Comparison of ENCODE assay signal across 8 cellular contexts in genomic region chr7:100148225-100148558, GRCh38. TPM values are rescaled to one million over a fixed set of nuclear protein-coding genes. Genes with fewer than 3 reads are reported as not detected.
DNase-seq lines count a peak whose midpoint lies in the region; ATAC-seq, FAIRE-seq and TF ChIP-seq lines count a peak whose summit lies in the region.

No MANE protein-coding gene starts in this region.

- peaks cover 34% of the 10 kb centered on the region for H3K4me1 Mint-ChIP-seq in CD8-positive, alpha-beta T cell (ENCODE audit: low read depth)
- H3K4me1 Mint-ChIP-seq in osteocyte (ENCODE audit: unreplicated experiment), result peaks cover 18% of the 10 kb centered on the region

- peak overlapping the region; percentile 79 for H3K4me2 ChIP-seq in OCI-LY1 (ENCODE audit: low read length)
- peak overlapping the region; percentile 70 for H3K4me2 ChIP-seq in endothelial cell of umbilical vein (ENCODE audit: insufficient read depth, low read length)

- H3K27me3 ChIP-seq in CD8-positive, alpha-beta T cell (ENCODE audit: insufficient read depth, low read length), result no peaks in the 10 kb centered on the region
- H3K27me3 ChIP-seq in OCI-LY1 (ENCODE audit: insufficient read depth, low read length), result no peaks in the 10 kb centered on the region
- H3K27me3 ChIP-seq in endothelial cell of umbilical vein (ENCODE audit: control insufficient read depth in 2 of 2, insufficient read depth in 2 of 2, low read length in 2 of 2), result no peaks in the 10 kb centered on the region

- POLR2A ChIA-PET in CD8-positive, alpha-beta T cell (lab: Charles Lee), result interaction anchor here (0.6 to 2.4 kb wide), 20 partner anchors 8 to 769 kb away, joined by 3 to 14 read pairs (median 4); partner anchors contain the start of genes AP4M1, GAL3ST4, GPC2 and MCM7
- POLR2A ChIA-PET in endothelial cell of umbilical vein (lab: Charles Lee), result no interaction called here

- H3K36me3 Mint-ChIP-seq in CD8-positive, alpha-beta T cell, result peaks cover 26% of the 10 kb centered on the region
- H3K36me3 Mint-ChIP-seq in osteocyte (ENCODE audit: unreplicated experiment), result peaks cover 10% of the 10 kb centered on the region

- no peaks in the 10 kb centered on the region for H3K9me2 ChIP-seq in OCI-LY1 (ENCODE audit: low read depth, low read length)

- intact Hi-C loops in CD8-positive, alpha-beta T cell (cut with DNase I, micrococcal nuclease), result loop anchor here (1.0 to 5.0 kb wide), 10 partner anchors 10 to 282 kb away; partner anchors contain the start of genes GPC2 (in 2 of the 2), STAG3 (in 2 of the 2), TRAPPC14 (in 2 of the 2) and ZCWPW1 (in 1 of the 2)
- intact Hi-C loops in endothelial cell of umbilical vein (cut with micrococcal nuclease), result loop anchor here (1.0 to 10.0 kb wide), 4 partner anchors 10 to 907 kb away; partner anchors contain the start of genes AP4M1, CNPY4, MCM7 and TAF6

- H3K9me1 ChIP-seq in endothelial cell of umbilical vein (replicated peaks; ENCODE audit: control insufficient read depth, extremely low read depth, insufficient read depth, low read length), result no peaks in the 10 kb centered on the region

- no peaks in the 10 kb centered on the region for H3K9me3 ChIP-seq in CD8-positive, alpha-beta T cell (ENCODE audit: low read length)
- H3K9me3 ChIP-seq in OCI-LY1 (ENCODE audit: low read length) (no peaks in the 10 kb centered on the region), endothelial cell of umbilical vein (replicated peaks; ENCODE audit: control insufficient read depth, insufficient read depth, low read length) (no peaks in the 10 kb centered on the region)

- no peak for ATAC-seq in CD8-positive, alpha-beta T cell
- ATAC-seq in HG03045 (IDR thresholded peaks at IDR 0.05; ENCODE audit: unreplicated experiment), result no peak
- no peak for ATAC-seq in HG03108 (IDR thresholded peaks at IDR 0.05; ENCODE audit: unreplicated experiment)

- H3K27ac ChIP-seq in CD8-positive, alpha-beta T cell (ENCODE audit: low read depth, low read length), result peak overlapping the region; percentile 73
- peak overlapping the region; percentile 70 for H3K27ac ChIP-seq in OCI-LY1 (ENCODE audit: low read depth, low read length, poor library complexity, severe bottlenecking)
- H3K27ac ChIP-seq in endothelial cell of umbilical vein (ENCODE audit: insufficient read depth, low read depth, low read length), result peak overlapping the region; percentile 22

- TF ChIP-seq POLR2A in endothelial cell of umbilical vein (IDR thresholded peaks at IDR 0.05; ENCODE audit: low read depth, low read length), result no peak

- no peaks in the 10 kb centered on the region for H3K36me3 ChIP-seq in CD8-positive, alpha-beta T cell (ENCODE audit: insufficient read depth, low read length)
- peaks cover 20% of the 10 kb centered on the region; the same call in 1 of the 2 replicates for H3K36me3 ChIP-seq in OCI-LY1 (ENCODE audit: insufficient read depth, low read length)
- H3K36me3 ChIP-seq in endothelial cell of umbilical vein (ENCODE audit: control insufficient read depth in 2 of 2, extremely low read depth in 1 of 2, insufficient read depth in 2 of 2, low read length in 2 of 2), result no peaks in the 10 kb centered on the region

- peaks cover 11% of the 10 kb centered on the region for H3K79me2 ChIP-seq in OCI-LY1 (ENCODE audit: insufficient read depth, low read length)
- peaks cover 13% of the 10 kb centered on the region for H3K79me2 ChIP-seq in endothelial cell of umbilical vein (ENCODE audit: control insufficient read depth, insufficient read depth, low read length)

- peak overlapping the region; percentile 69 for H3K9ac ChIP-seq in OCI-LY1 (ENCODE audit: low read length)
- H3K9ac ChIP-seq in endothelial cell of umbilical vein (replicated peaks; ENCODE audit: extremely low read depth, insufficient read depth, low read length), result peak overlapping the region; percentile 17

- dilution Hi-C loops in endothelial cell of umbilical vein (cut with MboI; ENCODE audit: extremely low pct_ligation_motif_present, low sequenced_read_pairs), result no loop called here

- no peaks in the 10 kb centered on the region for H3K27me3 Mint-ChIP-seq in CD8-positive, alpha-beta T cell (ENCODE audit: low read depth)
- H3K27me3 Mint-ChIP-seq in osteocyte (ENCODE audit: unreplicated experiment), result no peaks in the 10 kb centered on the region

- H4K20me1 ChIP-seq in OCI-LY1 (ENCODE audit: insufficient read depth, low read length) (no peaks in the 10 kb centered on the region), endothelial cell of umbilical vein (replicated peaks; ENCODE audit: control insufficient read depth, extremely low read depth, insufficient read depth, low read length) (no peaks in the 10 kb centered on the region)

- no peak for TF ChIP-seq CTCF in CD8-positive, alpha-beta T cell (IDR thresholded peaks at IDR 0.05)
- TF ChIP-seq CTCF in OCI-LY1 (IDR thresholded peaks at IDR 0.05; ENCODE audit: low read length) (no peak), endothelial cell of umbilical vein (IDR thresholded peaks at IDR 0.05; ENCODE audit: extremely low read depth in 1 of 2, insufficient read depth in 1 of 2, low read depth in 1 of 2, low read length in 2 of 2) (no peak), osteocyte (IDR thresholded peaks at IDR 0.05) (no peak)

- H3K27ac Mint-ChIP-seq in CD8-positive, alpha-beta T cell, result peak overlapping the region; percentile 97
- H3K27ac Mint-ChIP-seq in osteocyte (ENCODE audit: unreplicated experiment), result peak overlapping the region; percentile 94

- DNase-seq in CD8-positive, alpha-beta T cell, result no peak
- DNase-seq in endothelial cell of umbilical vein (ENCODE audit: low read depth, low spot score) (no peak), osteocyte (ENCODE audit: extremely low spot score, unreplicated experiment) (no peak), SKM-1 (lab: John Stamatoyannopoulos, UW; ENCODE audit: unreplicated experiment) (no peak)
- DNase-seq in activated effector memory CD4-positive, alpha-beta T cell treated with anti-CD3 and anti-CD28 coated beads, Interleukin-2, amount 50 U/mL, for 16 hours, result no peak

- H3K4me3 ChIP-seq in CD8-positive, alpha-beta T cell (ENCODE audit: low read depth, low read length), result peak overlapping the region; percentile 71
- H3K4me3 ChIP-seq in OCI-LY1 (ENCODE audit: low read depth, low read length, poor library complexity, severe bottlenecking) (peak overlapping the region; percentile 79), endothelial cell of umbilical vein (replicated peaks in 1 of 3; ENCODE audit: insufficient read depth in 1 of 3, low read depth in 1 of 3, low read length in 3 of 3) (peak overlapping the region; percentile 10 to 80 (median 17))

- peak overlapping the region; percentile 97 for H3K4me3 Mint-ChIP-seq in CD8-positive, alpha-beta T cell
- peak overlapping the region; percentile 99 for H3K4me3 Mint-ChIP-seq in osteocyte (ENCODE audit: unreplicated experiment)

- no peak for FAIRE-seq in endothelial cell of umbilical vein (lab: Jason Lieb, UNC)

- no TSS peak for BruUV-seq in endothelial cell of umbilical vein (replicated peaks; lab: Mats Ljungman, UMichigan)

- peaks cover 23% of the 10 kb centered on the region for H3K4me1 ChIP-seq in CD8-positive, alpha-beta T cell (ENCODE audit: insufficient read depth, low read length)
- H3K4me1 ChIP-seq in OCI-LY1 (ENCODE audit: insufficient read depth, low read length, severe bottlenecking) (peaks cover 40% of the 10 kb centered on the region), endothelial cell of umbilical vein (ENCODE audit: control insufficient read depth, extremely low read depth, insufficient read depth, low read length) (peaks cover 6% of the 10 kb centered on the region)

- H2AFZ ChIP-seq in OCI-LY1 (ENCODE audit: low read length) (peak overlapping the region; percentile 41), endothelial cell of umbilical vein (ENCODE audit: low read depth, low read length) (peak overlapping the region; percentile 82)

- CTCF ChIA-PET in CD8-positive, alpha-beta T cell (lab: Charles Lee), result interaction anchor here (1.0 to 3.5 kb wide), 5 partner anchors 15 to 42 kb away, joined by 3 to 19 read pairs (median 9); no protein-coding TSS in a partner anchor
- CTCF ChIA-PET in endothelial cell of umbilical vein (lab: Charles Lee), result interaction anchor here (0.8 to 2.2 kb wide), 8 partner anchors 10 to 69 kb away, joined by 3 to 8 read pairs (median 3); partner anchors contain the start of genes GAL3ST4 and TRAPPC14

- H3F3A ChIP-seq in OCI-LY1 (ENCODE audit: insufficient read depth, low read length), result peaks cover 5% of the 10 kb centered on the region; the same call in 1 of the 2 replicates

- no peaks in the 10 kb centered on the region for H3K9me3 Mint-ChIP-seq in CD8-positive, alpha-beta T cell
- no peaks in the 10 kb centered on the region for H3K9me3 Mint-ChIP-seq in osteocyte (ENCODE audit: unreplicated experiment)

RNA-seq across cellular contexts. Expression of gene LAMTOR4, which starts 0.5 kb away (rescaled TPM):
- 10 to 100 TPM; 68.4 to 83.1 TPM for total RNA-seq in CD8-positive, alpha-beta T cell
- total RNA-seq in endothelial cell of umbilical vein, result 139 and 140 TPM in 2 replicates
- polyA plus RNA-seq in endothelial cell of umbilical vein, result 492 and 520 TPM in 2 replicates
- polyA plus RNA-seq in endothelial cell of umbilical vein (2011; cell fraction: cytosol; rRNA removed), result 365 and 372 TPM in 2 replicates
- 129 and 144 TPM in 2 replicates for polyA plus RNA-seq in endothelial cell of umbilical vein (2011; cell fraction: nucleus; rRNA removed)
- 117 and 140 TPM in 2 replicates for polyA plus RNA-seq in endothelial cell of umbilical vein (2012)
- 58.4 and 65.6 TPM in 2 replicates for polyA minus RNA-seq in endothelial cell of umbilical vein
- 36.8 TPM for polyA minus RNA-seq in endothelial cell of umbilical vein (2011; cell fraction: cytosol; rRNA and poly(A)+ RNA removed)
- 15.3 and 20.3 TPM in 2 replicates for polyA minus RNA-seq in endothelial cell of umbilical vein (2011; cell fraction: nucleus; rRNA and poly(A)+ RNA removed)
- total RNA-seq in osteocyte, result 111 and 123 TPM in 2 replicates

RNA-seq across cellular contexts. Expression of gene TRAPPC14, which starts 10.3 kb away (rescaled TPM):
- total RNA-seq in CD8-positive, alpha-beta T cell, result 10 to 100 TPM; 40.6 to 47.1 TPM
- total RNA-seq in endothelial cell of umbilical vein, result 23.0 and 24.0 TPM in 2 replicates
- polyA plus RNA-seq in endothelial cell of umbilical vein, result 13.3 and 15.6 TPM in 2 replicates
- 4.8 and 6.4 TPM in 2 replicates for polyA plus RNA-seq in endothelial cell of umbilical vein (2011; cell fraction: cytosol; rRNA removed)
- 33.0 and 43.5 TPM in 2 replicates for polyA plus RNA-seq in endothelial cell of umbilical vein (2011; cell fraction: nucleus; rRNA removed)
- polyA plus RNA-seq in endothelial cell of umbilical vein (2012), result 11.5 and 14.8 TPM in 2 replicates
- polyA minus RNA-seq in endothelial cell of umbilical vein, result 7.4 and 10.9 TPM in 2 replicates
- polyA minus RNA-seq in endothelial cell of umbilical vein (2011; cell fraction: cytosol; rRNA and poly(A)+ RNA removed), result 2.5 TPM
- 12.8 and 15.9 TPM in 2 replicates for polyA minus RNA-seq in endothelial cell of umbilical vein (2011; cell fraction: nucleus; rRNA and poly(A)+ RNA removed)
- 18.2 and 20.3 TPM in 2 replicates for total RNA-seq in osteocyte

RNA-seq across cellular contexts. Expression of gene GAL3ST4, which starts 20.2 kb away (rescaled TPM):
- 10 to 100 TPM; 10.2 to 11.5 TPM for total RNA-seq in CD8-positive, alpha-beta T cell
- total RNA-seq in endothelial cell of umbilical vein (6.6 and 7.9 TPM in 2 replicates), osteocyte (2.9 and 3.6 TPM in 2 replicates)
- 14.6 and 16.7 TPM in 2 replicates for polyA plus RNA-seq in endothelial cell of umbilical vein
- polyA plus RNA-seq in endothelial cell of umbilical vein (2011; cell fraction: cytosol; rRNA removed), result 8.5 and 8.6 TPM in 2 replicates
- polyA plus RNA-seq in endothelial cell of umbilical vein (2011; cell fraction: nucleus; rRNA removed), result 13.4 and 13.8 TPM in 2 replicates
- polyA plus RNA-seq in endothelial cell of umbilical vein (2012), result 6.1 and 7.6 TPM in 2 replicates
- polyA minus RNA-seq in endothelial cell of umbilical vein, result 8.4 and 9.6 TPM in 2 replicates
- polyA minus RNA-seq in endothelial cell of umbilical vein (2011; cell fraction: cytosol; rRNA and poly(A)+ RNA removed), result not detected
- polyA minus RNA-seq in endothelial cell of umbilical vein (2011; cell fraction: nucleus; rRNA and poly(A)+ RNA removed), result 2.5 and 3.1 TPM in 2 replicates

RNA-seq across cellular contexts. Expression of gene MBLAC1, which starts 21.4 kb away (rescaled TPM):
- total RNA-seq in CD8-positive, alpha-beta T cell, result 1 to 10 TPM; 4.2 to 4.6 TPM
- total RNA-seq in endothelial cell of umbilical vein, result 1.3 and 1.8 TPM in 2 replicates
- 1.8 and 2.1 TPM in 2 replicates for polyA plus RNA-seq in endothelial cell of umbilical vein
- polyA plus RNA-seq in endothelial cell of umbilical vein (2011; cell fraction: cytosol; rRNA removed), result 1.1 and 1.6 TPM in 2 replicates
- polyA plus RNA-seq in endothelial cell of umbilical vein (2011; cell fraction: nucleus; rRNA removed), result 0.84 and 1.0 TPM in 2 replicates
- 0.90 and 1.3 TPM in 2 replicates for polyA plus RNA-seq in endothelial cell of umbilical vein (2012)
- 0.49 and 0.51 TPM in 2 replicates for polyA minus RNA-seq in endothelial cell of umbilical vein
- polyA minus RNA-seq in endothelial cell of umbilical vein (2011; cell fraction: cytosol; rRNA and poly(A)+ RNA removed), result 1.3 TPM
- polyA minus RNA-seq in endothelial cell of umbilical vein (2011; cell fraction: nucleus; rRNA and poly(A)+ RNA removed), result 0.53 and 0.58 TPM in 2 replicates
- 2.3 TPM in 2 replicates for total RNA-seq in osteocyte

RNA-seq across cellular contexts. Expression of gene CNPY4, which starts 28.8 kb away (rescaled TPM):
- 10 to 100 TPM; 21.4 to 24.4 TPM for total RNA-seq in CD8-positive, alpha-beta T cell
- total RNA-seq in endothelial cell of umbilical vein, result 18.0 and 33.7 TPM in 2 replicates
- polyA plus RNA-seq in endothelial cell of umbilical vein, result 22.6 and 28.6 TPM in 2 replicates
- 29.0 and 29.4 TPM in 2 replicates for polyA plus RNA-seq in endothelial cell of umbilical vein (2011; cell fraction: cytosol; rRNA removed)
- polyA plus RNA-seq in endothelial cell of umbilical vein (2011; cell fraction: nucleus; rRNA removed), result 32.4 and 35.9 TPM in 2 replicates
- 40.1 and 42.6 TPM in 2 replicates for polyA plus RNA-seq in endothelial cell of umbilical vein (2012)
- polyA minus RNA-seq in endothelial cell of umbilical vein, result 23.5 and 29.3 TPM in 2 replicates
- polyA minus RNA-seq in endothelial cell of umbilical vein (2011; cell fraction: cytosol; rRNA and poly(A)+ RNA removed), result 3.4 TPM
- 7.8 and 8.6 TPM in 2 replicates for polyA minus RNA-seq in endothelial cell of umbilical vein (2011; cell fraction: nucleus; rRNA and poly(A)+ RNA removed)
- total RNA-seq in osteocyte, result 33.6 and 36.7 TPM in 2 replicates

Comparison
In these comparisons a context has a peak if more than half of its experiments do, and no peak if none do; other contexts are left out.
1. H3K27ac ChIP-seq: peak in every context shown above with its lines; median percentile 73 in CD8-positive, alpha-beta T cell; 70 in OCI-LY1; 22 in endothelial cell of umbilical vein.
2. H3K4me3 ChIP-seq: peak in every context shown above with its lines; median percentile 79 in OCI-LY1; 71 in CD8-positive, alpha-beta T cell; 17 in endothelial cell of umbilical vein.